24 cellular contexts compared by ENCODE assay signal in the genomic region with DNA sequence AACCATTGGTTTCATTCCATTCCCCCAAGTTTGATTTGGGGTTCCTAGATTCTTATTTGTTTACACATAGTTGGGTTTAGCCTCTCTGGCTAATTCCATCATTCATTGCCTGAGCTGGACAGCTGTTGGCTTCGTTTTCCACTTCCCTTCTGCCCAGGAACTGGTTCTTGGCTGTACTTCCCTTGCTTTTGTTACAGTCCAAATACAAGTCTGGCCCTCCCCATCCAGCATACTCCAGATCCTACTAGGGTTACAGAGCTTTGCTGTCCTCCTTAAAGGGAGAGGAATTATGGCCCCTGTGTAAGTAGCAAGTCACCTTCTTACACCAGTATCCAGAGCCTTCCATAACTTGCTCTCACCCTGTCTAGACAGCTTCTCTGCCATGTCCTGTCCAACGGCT.
"Had no signal": no experiment of that assay in that cellular context is flagged by ENCODE, and none has a peak within 500 bp of the region (broad histone marks: within the 10 kb centered on the region; RNA-seq: fewer than 3 reads in every experiment).

No MANE protein-coding gene starts in this region.

- H3K27me3 ChIP-seq: adrenal gland had no signal

- H3K4me1 ChIP-seq: adrenal gland had no signal

- H3K4me1 Mint-ChIP-seq: activated CD4-positive, alpha-beta T cell treated with anti-CD3 and anti-CD28 coated beads, Interleukin-2, amount 10 ng/mL, durations not matched to agents 24 days and 14 days had no signal

- H3K36me3 Mint-ChIP-seq: activated naive CD4-positive, alpha-beta T cell treated with anti-CD3 and anti-CD28 coated beads, Interleukin-2, amount 50 U/mL, for 72 hours; brain had no signal

- H3K27ac Mint-ChIP-seq: activated CD4-positive, alpha-beta T cell treated with anti-CD3 and anti-CD28 coated beads, Interleukin-2, amount 10 ng/mL, durations not matched to agents 24 days and 14 days; activated CD8-positive, alpha-beta T cell treated with anti-CD3 and anti-CD28 coated beads, Interleukin-2, amount 10 ng/mL, durations not matched to agents 7 days and 5 days; activated naive CD4-positive, alpha-beta T cell treated with anti-CD3 and anti-CD28 coated beads, Interleukin-2, amount 50 U/mL, for 72 hours; activated T-cell treated with anti-CD3 and anti-CD28 coated beads, Interleukin-2, amount 50 U/mL, for 24 hours; activated T-helper 2 cell treated with anti-CD3 and anti-CD28 coated beads, Interferon-gamma antibody, Interleukin-2, Interleukin-4, amounts not matched to agents 10 μg/mL and 5 μg/mL and 100 μg/mL, durations not matched to agents 14 hours and 24 hours and 36 hours; brain had no signal

- DNase-seq: activated CD4-positive, alpha-beta T cell treated with anti-CD3 and anti-CD28 coated beads, Interleukin-2, amount 10 ng/mL, durations not matched to agents 24 days and 14 days; activated CD4-positive, alpha-beta T cell treated with anti-CD3 and anti-CD28 coated beads, Interleukin-2, amount 50 U/mL, for 48 hours; activated CD8-positive, alpha-beta T cell treated with anti-CD3 and anti-CD28 coated beads, Interleukin-2, amount 10 ng/mL, durations not matched to agents 7 days and 5 days; activated gamma-delta T cell; activated naive CD4-positive, alpha-beta T cell treated with Interleukin-2 at 50 U/mL for 16 hours; activated T-cell treated with anti-CD3 and anti-CD28 coated beads, Interleukin-2, amount 50 U/mL, for 24 hours; adrenal gland; KG1; NCI-H1105; NCI-H1417 treated with DMSO at 0.1 percent for 48 hours; NCI-H187 treated with DMSO at 0.1 percent for 48 hours; NCI-H2081; NCI-H2171 treated with DMSO at 0.1 percent for 48 hours; NCI-H2227 treated with DMSO at 0.1 percent for 48 hours; NCI-H524; PC-9; SIG-M5; T1000; WERI-Rb-1 had no signal

- H3K36me3 ChIP-seq: adrenal gland, WERI-Rb-1 had no signal

- H3K9me3 ChIP-seq: adrenal gland had no signal

- H3K27ac ChIP-seq: adrenal gland, PC-9, RWPE1, WERI-Rb-1 had no signal

- ATAC-seq: activated CD8-positive, alpha-beta T cell treated with anti-CD3 and anti-CD28 coated beads, Interleukin-2, amount 10 ng/mL, durations not matched to agents 7 days and 5 days; activated naive CD4-positive, alpha-beta T cell treated with anti-CD3 and anti-CD28 coated beads, Interleukin-2, amount 50 U/mL, for 72 hours; Right ventricle myocardium inferior had no signal

- H3K9me3 Mint-ChIP-seq: activated CD4-positive, alpha-beta T cell treated with anti-CD3 and anti-CD28 coated beads, Interleukin-2, amount 10 ng/mL, durations not matched to agents 24 days and 14 days; activated T-cell treated with anti-CD3 and anti-CD28 coated beads, Interleukin-2, amount 50 U/mL, for 24 hours; activated T-helper 2 cell treated with anti-CD3 and anti-CD28 coated beads, Interferon-gamma antibody, Interleukin-2, Interleukin-4, amounts not matched to agents 10 μg/mL and 5 μg/mL and 100 μg/mL, durations not matched to agents 14 hours and 24 hours and 36 hours; brain had no signal

- H3K4me3 Mint-ChIP-seq: activated CD4-positive, alpha-beta T cell treated with anti-CD3 and anti-CD28 coated beads, Interleukin-2, amount 10 ng/mL, durations not matched to agents 24 days and 14 days; activated CD8-positive, alpha-beta T cell treated with anti-CD3 and anti-CD28 coated beads, Interleukin-2, amount 10 ng/mL, durations not matched to agents 7 days and 5 days; activated T-cell treated with anti-CD3 and anti-CD28 coated beads, Interleukin-2, amount 50 U/mL, for 24 hours; brain had no signal

- H3K27me3 Mint-ChIP-seq: activated CD4-positive, alpha-beta T cell treated with anti-CD3 and anti-CD28 coated beads, Interleukin-2, amount 10 ng/mL, durations not matched to agents 24 days and 14 days; activated T-cell treated with anti-CD3 and anti-CD28 coated beads, Interleukin-2, amount 50 U/mL, for 24 hours; brain had no signal

- H3K4me2 ChIP-seq: PC-9 had no signal

- H2AFZ ChIP-seq: PC-9 had no signal

- H3K4me3 ChIP-seq: adrenal gland, PC-9 had no signal
